8 cellular contexts compared by ENCODE assay signal in the genomic region with DNA sequence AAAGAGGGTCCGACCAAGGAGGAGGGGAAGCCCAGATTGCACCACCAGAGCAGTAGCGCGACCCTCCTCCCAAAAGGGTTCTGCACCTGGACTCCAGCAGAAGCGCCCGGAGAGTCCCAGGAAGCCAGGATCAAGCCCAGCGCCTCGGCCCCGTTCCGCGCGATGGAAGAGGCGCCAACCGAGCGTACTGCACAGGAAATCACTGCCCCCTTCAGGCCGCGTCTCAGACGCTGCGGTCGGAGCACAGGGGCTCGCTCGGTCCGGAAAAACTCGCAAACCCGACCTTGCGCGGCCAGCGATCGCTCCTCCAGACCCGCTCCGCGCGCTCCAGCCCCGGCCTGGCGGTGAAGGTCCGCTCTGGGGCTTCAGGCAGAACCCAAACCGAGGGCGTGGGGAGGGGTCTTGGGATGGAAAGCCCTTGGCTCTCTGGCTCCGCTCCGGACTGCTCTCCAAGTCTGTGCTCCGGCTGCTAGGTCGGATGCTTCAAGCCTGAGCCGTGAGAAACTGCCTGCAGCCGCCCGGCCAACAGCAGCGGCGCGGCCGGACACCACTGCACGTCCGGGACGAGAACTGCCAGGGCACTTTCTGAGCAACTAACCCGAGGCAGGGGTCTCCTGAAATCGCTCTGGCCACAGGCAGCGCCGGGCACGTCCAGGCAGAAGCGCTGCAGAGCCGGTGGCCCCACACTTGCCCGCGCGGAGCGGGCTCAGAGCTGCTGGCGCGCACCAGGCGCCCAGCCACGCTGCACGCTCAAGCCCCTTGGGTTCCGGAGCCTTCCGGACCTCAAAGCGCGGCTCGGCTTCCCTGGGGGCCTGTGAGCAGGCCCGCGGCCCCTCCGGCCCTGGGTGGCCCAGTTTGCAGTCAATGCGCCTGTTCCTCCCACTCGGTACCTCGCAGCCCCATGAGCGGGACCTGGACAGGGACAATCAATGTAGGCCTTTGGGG. TPM values are rescaled to one million over a fixed set of nuclear protein-coding genes. Genes with fewer than 3 reads are reported as not detected.
DNase-seq lines count a peak whose midpoint lies in the region; ATAC-seq and TF ChIP-seq lines count a peak whose summit lies in the region.

No MANE protein-coding gene starts in this region.

- H3K4me3 Mint-ChIP-seq in activated CD4-positive, alpha-beta T cell treated with anti-CD3 and anti-CD28 coated beads, Interleukin-2, amount 10 ng/mL, durations not matched to agents 24 days and 14 days: no peak overlapping the region

- no peaks in the 10 kb centered on the region for H3K9me3 ChIP-seq in cardiac muscle cell (ENCODE audit: low read depth)
- H3K9me3 ChIP-seq in psoas muscle: no peaks in the 10 kb centered on the region

- no peak overlapping the region for H3K27ac Mint-ChIP-seq in activated CD4-positive, alpha-beta T cell treated with anti-CD3 and anti-CD28 coated beads, Interleukin-2, amount 10 ng/mL, durations not matched to agents 24 days and 14 days

- peak; percentile 64 for DNase-seq in activated CD4-positive, alpha-beta T cell treated with anti-CD3 and anti-CD28 coated beads, Interleukin-2, amount 10 ng/mL, durations not matched to agents 24 days and 14 days
- DNase-seq in activated CD4-positive, alpha-beta T cell treated with anti-CD3 and anti-CD28 coated beads for 4 hours: no peak
- DNase-seq in cardiac muscle cell (ENCODE audit: low read depth in 1 of 2, low spot score in 1 of 2): peak; percentile 86
- DNase-seq in psoas muscle: peak in 1 of 2 donors; percentile 18
- no peak for DNase-seq in NCI-H187 (lab: John Stamatoyannopoulos, UW)
- DNase-seq in mesenteric fat pad (ENCODE audit: low spot score): no peak

- no peaks in the 10 kb centered on the region for H3K4me1 Mint-ChIP-seq in activated CD4-positive, alpha-beta T cell treated with anti-CD3 and anti-CD28 coated beads, Interleukin-2, amount 10 ng/mL, durations not matched to agents 24 days and 14 days

- TF ChIP-seq CTCF in LNCAP (IDR thresholded peaks at IDR 0.05) (peak; percentile 68), VCaP (conservative IDR thresholded peaks at IDR 0.05) (peak; percentile 81), cardiac muscle cell (IDR thresholded peaks at IDR 0.05; ENCODE audit: low read depth, low read length) (peak; percentile 70), psoas muscle (IDR thresholded peaks at IDR 0.05) (peak; percentile 8)

- 1 to 3% (median 2%) methylated on average over 74 to 79 of the region's 79 CpGs for WGBS in psoas muscle, 3 donors

- peak overlapping the region; percentile 23; the same call in 1 of the 2 replicates for H3K27ac ChIP-seq in VCaP
- H3K27ac ChIP-seq in cardiac muscle cell: no peak overlapping the region
- no peak overlapping the region for H3K27ac ChIP-seq in psoas muscle

- intact Hi-C loops in activated CD4-positive, alpha-beta T cell treated with anti-CD3 and anti-CD28 coated beads, Interleukin-2, amount 10 ng/mL, durations not matched to agents 24 days and 14 days (cut with micrococcal nuclease): no loop called here
- intact Hi-C loops in psoas muscle (cut with DNase I): no loop called here

- H3K27me3 Mint-ChIP-seq in activated CD4-positive, alpha-beta T cell treated with anti-CD3 and anti-CD28 coated beads, Interleukin-2, amount 10 ng/mL, durations not matched to agents 24 days and 14 days: peaks cover 66% of the 10 kb centered on the region

- ATAC-seq in psoas muscle: peak in 1 of 4 donors; percentile 40

- H3K4me3 ChIP-seq in cardiac muscle cell (peak overlapping the region; percentile 22), psoas muscle (peak overlapping the region; percentile 34)

- H3K4me1 ChIP-seq in cardiac muscle cell (ENCODE audit: low read depth) (peaks cover 10% of the 10 kb centered on the region), psoas muscle (no peaks in the 10 kb centered on the region)

- no peaks in the 10 kb centered on the region for H3K9me3 Mint-ChIP-seq in activated CD4-positive, alpha-beta T cell treated with anti-CD3 and anti-CD28 coated beads, Interleukin-2, amount 10 ng/mL, durations not matched to agents 24 days and 14 days

- H3K36me3 Mint-ChIP-seq in activated CD4-positive, alpha-beta T cell treated with anti-CD3 and anti-CD28 coated beads, Interleukin-2, amount 10 ng/mL, durations not matched to agents 24 days and 14 days (ENCODE audit: low read depth): no peaks in the 10 kb centered on the region

- H3K36me3 ChIP-seq in cardiac muscle cell (no peaks in the 10 kb centered on the region), psoas muscle (ENCODE audit: insufficient read depth in 1 of 2, low read depth in 1 of 2) (no peaks in the 10 kb centered on the region)

- H3K27me3 ChIP-seq in cardiac muscle cell: peaks cover 86% of the 10 kb centered on the region
- peaks cover 0 to 80% (median 13%) of the 10 kb centered on the region in 3 donors for H3K27me3 ChIP-seq in psoas muscle (ENCODE audit: insufficient read depth in 3 of 3, low read length in 2 of 3)

RNA-seq across cellular contexts. Expression of a gene that starts 1.3 kb away (rescaled TPM):
- not detected in 2 replicates for total RNA-seq in activated CD4-positive, alpha-beta T cell treated with anti-CD3 and anti-CD28 coated beads, Interleukin-2, amount 10 ng/mL, durations not matched to agents 24 days and 14 days
- total RNA-seq in cardiac muscle cell (0.06 TPM in 1 of 2 replicates, not detected in the other), psoas muscle (under 1 TPM; 0.38 to 0.66 (median 0.42) TPM), mesenteric fat pad (not detected)
- polyA plus RNA-seq in cardiac muscle cell (0.11 TPM in 1 of 2 replicates, not detected in the other), psoas muscle (under 1 TPM; 0.08 to 0.34 (median 0.14) TPM)

Comparison
In these comparisons a context has a peak if more than half of its experiments do, and no peak if none do; other contexts are left out.
1. DNase-seq: peak in activated CD4-positive, alpha-beta T cell treated with anti-CD3 and anti-CD28 coated beads, Interleukin-2, amount 10 ng/mL, durations not matched to agents 24 days and 14 days (single experiment) and cardiac muscle cell (2 of 2); none in activated CD4-positive, alpha-beta T cell treated with anti-CD3 and anti-CD28 coated beads for 4 hours (0 of 2), NCI-H187 (0 of 2) and mesenteric fat pad (single experiment).
2. CTCF ChIP-seq: peak in every context shown above with its lines; median percentile 81 in VCaP; 70 in cardiac muscle cell; 68 in LNCAP; 8 in psoas muscle.